In the genomic region with DNA sequence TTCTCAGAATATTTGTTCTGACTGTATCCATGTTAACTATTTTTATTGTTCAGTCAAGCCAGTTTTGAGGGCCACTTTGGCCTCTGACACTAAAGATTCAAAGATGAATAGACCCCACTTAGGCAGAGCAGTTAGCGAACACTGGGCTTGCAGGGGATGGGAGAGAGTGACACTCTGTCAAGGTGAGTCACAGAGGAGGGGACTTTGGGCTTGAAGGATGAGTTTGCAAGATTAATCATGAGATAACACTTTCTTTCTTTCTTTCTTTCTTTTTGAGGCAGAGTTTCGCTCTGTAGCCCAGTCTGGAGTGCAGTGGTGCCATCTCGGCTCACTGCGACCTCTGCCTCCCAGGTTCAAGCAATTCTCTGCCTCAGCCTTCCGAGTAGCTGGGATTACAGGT, we compare ENCODE assay signal across 14 cellular contexts.
"Had no signal": no experiment of that assay in that cellular context is flagged by ENCODE, and none has a peak within 500 bp of the region (broad histone marks: within the 10 kb centered on the region; RNA-seq: fewer than 3 reads in every experiment).

No MANE protein-coding gene starts in this region.

- DNase-seq: activated gamma-delta T cell; activated T-cell treated with anti-CD3 and anti-CD28 coated beads, Interleukin-2, amount 50 U/mL, for 48 hours; dermis blood vessel endothelial cell; effector memory CD4-positive, alpha-beta T cell; mucosa of descending colon; naive B cell; pancreas; stimulated activated CD4-positive, alpha-beta T cell treated with anti-CD3 and anti-CD28 coated beads, Interleukin-4, amount 100 ng/mL, for 1 hour; uterus had no signal

- H3K27me3 ChIP-seq: pancreas, uterus had no signal

- FAIRE-seq: pancreas had no signal

- H3K4me3 ChIP-seq: mucosa of descending colon, pancreas, smooth muscle cell, uterus had no signal

- H3K9me3 Mint-ChIP-seq: memory B cell; naive B cell; T-helper 1 cell treated with Interleukin-12 subunit alpha and Interleukin-12 subunit beta and Interleukin-4 antibody, amounts not matched to agents 30 μg/mL and 1 μg/mL, for 36 hours had no signal

- H3K4me3 Mint-ChIP-seq: activated naive CD8-positive, alpha-beta T cell; memory B cell; T-helper 1 cell treated with Interleukin-12 subunit alpha and Interleukin-12 subunit beta and Interleukin-4 antibody, amounts not matched to agents 30 μg/mL and 1 μg/mL, for 36 hours had no signal

- H3K27ac Mint-ChIP-seq: activated naive CD8-positive, alpha-beta T cell; memory B cell; T-helper 1 cell treated with Interleukin-12 subunit alpha and Interleukin-12 subunit beta and Interleukin-4 antibody, amounts not matched to agents 30 μg/mL and 1 μg/mL, for 36 hours had no signal

- H3K4me1 ChIP-seq: pancreas, uterus had no signal

- H3K9me3 ChIP-seq: mucosa of descending colon, pancreas, uterus had no signal

- H3K27ac ChIP-seq: pancreas, uterus had no signal

- H3K36me3 ChIP-seq: uterus had no signal

- H3K4me2 ChIP-seq: smooth muscle cell had no signal

- H3K27me3 Mint-ChIP-seq: activated naive CD8-positive, alpha-beta T cell; memory B cell; naive B cell had no signal

- ATAC-seq: pancreas, sciatic nerve had no signal
